ENCODE assay signal across 18 cellular contexts in genomic region chr4:185217390-185217985, GRCh38. TPM values are rescaled to one million over a fixed set of nuclear protein-coding genes. Genes with fewer than 3 reads are reported as not detected.
DNase-seq lines count a peak whose midpoint lies in the region; ATAC-seq, FAIRE-seq and TF ChIP-seq lines count a peak whose summit lies in the region.
"Had no signal": no experiment of that assay in that cellular context is flagged by ENCODE, and none has a peak within 500 bp of the region (broad histone marks: within the 10 kb centered on the region; RNA-seq: fewer than 3 reads in every experiment).

No MANE protein-coding gene starts in this region.

- POLR2A ChIA-PET in GM12878 (lab: Charles Lee) = interaction anchor here (0.7 to 1.0 kb wide), 4 partner anchors 16 to 179 kb away, joined by 3 to 5 read pairs (median 4); partner anchors contain the start of gene ANKRD37

- H3K4me1 ChIP-seq in BLaER1 = peaks cover 68% of the 10 kb centered on the region
- peaks cover 23% of the 10 kb centered on the region for H3K4me1 ChIP-seq in GM12878 (ENCODE audit: control insufficient read depth, insufficient read depth, low read length)
- H3K4me1 ChIP-seq in trophoblast cell (ENCODE audit: control insufficient read depth in 1 of 2, insufficient read depth in 2 of 2, low read length in 2 of 2) = no peaks in the 10 kb centered on the region
- peaks cover 12% of the 10 kb centered on the region for H3K4me1 ChIP-seq in mesendoderm (ENCODE audit: control insufficient read depth, low read depth, low read length)

- H4K20me1 ChIP-seq in BLaER1 (peaks cover 34% of the 10 kb centered on the region), GM12878 (ENCODE audit: control insufficient read depth, insufficient read depth) (peaks cover 2% of the 10 kb centered on the region; the same call in 1 of the 2 replicates)

- CTCF ChIA-PET in GM12878 (lab: Yijun Ruan, JAX) = interaction anchor here (1.0 kb wide), 1 partner anchor 87 kb away, joined by 3 read pairs; no protein-coding TSS in a partner anchor

- SMC1A ChIA-PET in GM12878 (lab: Charles Lee; ENCODE audit: uncharacterized antibody, unreplicated experiment) = interaction anchor here (1.0 to 1.2 kb wide), 4 partner anchors 9 to 89 kb away, joined by 3 read pairs; no protein-coding TSS in a partner anchor

- H2BK120ac ChIP-seq in trophoblast cell (ENCODE audit: insufficient read depth, low read length, poor library complexity) (no peak overlapping the region), mesendoderm (ENCODE audit: low read depth, low read length) (no peak overlapping the region)

- peaks cover 11% of the 10 kb centered on the region; the same call in 1 of the 2 replicates for H3K36me3 ChIP-seq in BLaER1
- H3K36me3 ChIP-seq in GM12878 (ENCODE audit: control insufficient read depth in 2 of 2, insufficient read depth in 2 of 2, low read length in 1 of 2) = peaks cover 0 to 16% of the 10 kb centered on the region in 2 experiments; a peak in 1 of 4 replicates
- H3K36me3 ChIP-seq in trophoblast cell (ENCODE audit: control insufficient read depth in 1 of 2, insufficient read depth in 2 of 2, low read length in 2 of 2) = peaks cover 0 to 2% of the 10 kb centered on the region in 2 experiments
- no peaks in the 10 kb centered on the region for H3K36me3 ChIP-seq in mesendoderm (ENCODE audit: control insufficient read depth, insufficient read depth, low read length)

- FAIRE-seq in GM12878 (lab: Jason Lieb, UNC) = no peak
- FAIRE-seq: A204.1 had no signal

- peak overlapping the region; percentile 40 for H3K18ac ChIP-seq in trophoblast cell (ENCODE audit: low read length)
- H3K18ac ChIP-seq in mesendoderm (ENCODE audit: low read length) = no peak overlapping the region

- intact Hi-C loops in GM12878 (cut with micrococcal nuclease; ENCODE audit: unreplicated experiment) = no loop called here

- peaks cover 14% of the 10 kb centered on the region for H3K9me3 ChIP-seq in BLaER1
- H3K9me3 ChIP-seq in GM12878 (replicated peaks; ENCODE audit: control insufficient read depth, insufficient read depth, low read length) = no peaks in the 10 kb centered on the region; the same call in 2 of the 3 replicates
- no peaks in the 10 kb centered on the region for H3K9me3 ChIP-seq in trophoblast cell (ENCODE audit: insufficient read depth, low read depth, low read length)

- H3K27me3 ChIP-seq in BLaER1 = no peaks in the 10 kb centered on the region
- H3K27me3 ChIP-seq in GM12878 (replicated peaks in 1 of 2; ENCODE audit: control insufficient read depth in 2 of 2, insufficient read depth in 2 of 2, low read length in 1 of 2) = no peaks in the 10 kb centered on the region
- no peaks in the 10 kb centered on the region for H3K27me3 ChIP-seq in trophoblast cell (ENCODE audit: insufficient read depth, low read length)
- no peaks in the 10 kb centered on the region for H3K27me3 ChIP-seq in mesendoderm (ENCODE audit: insufficient read depth, low read length, poor library complexity)

- H3K23ac ChIP-seq in trophoblast cell (ENCODE audit: low read length) (no peak overlapping the region), mesendoderm (ENCODE audit: low read length) (no peak overlapping the region)

- H4K5ac ChIP-seq in mesendoderm (ENCODE audit: low read length) = no peak overlapping the region

- H3K56ac ChIP-seq in mesendoderm (ENCODE audit: low read length) = no peak overlapping the region

- H2AFZ ChIP-seq in GM12878 (ENCODE audit: control insufficient read depth, low read depth, low read length) (no peak overlapping the region), trophoblast cell (ENCODE audit: insufficient read depth, low read length, poor library complexity) (no peak overlapping the region)
- H2AFZ ChIP-seq: PC-9 had no signal

- in situ Hi-C loops in GM12878 (cut with MboI) = no loop called here

- H3K9ac ChIP-seq in BLaER1 = no peak overlapping the region
- no peak overlapping the region for H3K9ac ChIP-seq in GM12878 (ENCODE audit: control insufficient read depth, insufficient read depth, low read length)
- no peak overlapping the region for H3K9ac ChIP-seq in trophoblast cell (ENCODE audit: low read length)
- H3K9ac ChIP-seq in mesendoderm (ENCODE audit: low read length) = no peak overlapping the region

- no peak overlapping the region for H4K91ac ChIP-seq in trophoblast cell (ENCODE audit: low read depth, low read length)

- H4K12ac ChIP-seq in trophoblast cell (ENCODE audit: low read depth, low read length) = no peak overlapping the region

- DNase-seq in LHCN-M2 (ENCODE audit: low read depth) = peak; percentile 49
- DNase-seq in GM12878 (ENCODE audit: low read depth, low spot score) = no peak
- DNase-seq in trophoblast cell = peak; percentile 30 to 73
- no peak for DNase-seq in foreskin fibroblast
- DNase-seq in mesendoderm = no peak
- DNase-seq in GM10266 (ENCODE audit: extremely low spot score) = no peak
- DNase-seq: CD4-positive, CD25-positive, alpha-beta regulatory T cell; DMS79; GF-D8; H7; NCI-H1417; NCI-H1930; NCI-H526 treated with DMSO at 0.1 percent for 48 hours; NK-92 treated with Interleukin-12 subunit alpha and Interleukin-12 subunit beta, amount 100 ng/mL, for 24 hours; PC-9 had no signal

- no peak overlapping the region for H2BK15ac ChIP-seq in mesendoderm (replicated peaks; ENCODE audit: low read depth)

- no peak overlapping the region for H2BK12ac ChIP-seq in trophoblast cell (ENCODE audit: low read length)

- H3K4ac ChIP-seq in trophoblast cell (ENCODE audit: low read depth, low read length) (peak overlapping the region; percentile 79), mesendoderm (ENCODE audit: low read depth, low read length) (no peak overlapping the region)

- H3K4me3 ChIP-seq in BLaER1 (no peak overlapping the region), GM12878 (peak overlapping the region; percentile 40; the same call in 1 of the 2 replicates), trophoblast cell (ENCODE audit: low read depth, low read length) (no peak overlapping the region), foreskin fibroblast (ENCODE audit: low read depth in 1 of 2, low read length in 2 of 2) (no peak overlapping the region), mesendoderm (ENCODE audit: low read length) (no peak overlapping the region)
- H3K4me3 ChIP-seq: PC-9 had no signal

- H3K79me1 ChIP-seq in trophoblast cell (ENCODE audit: low read length) (no peaks in the 10 kb centered on the region), mesendoderm (ENCODE audit: low read length) (peaks cover 11% of the 10 kb centered on the region)

- TF ChIP-seq POLR2A in GM12878 (IDR thresholded peaks at IDR 0.05; ENCODE audit: low read depth, low read length) = no peak

- no peak overlapping the region for H2AK5ac ChIP-seq in trophoblast cell (ENCODE audit: low read length)
- no peak overlapping the region for H2AK5ac ChIP-seq in mesendoderm (ENCODE audit: low read length)

- TF ChIP-seq CTCF in GM12878 (IDR thresholded peaks at IDR 0.05 in 2 of 3, conservative IDR thresholded peaks at IDR 0.05 in 1 of 3; ENCODE audit: control insufficient read depth in 2 of 3, extremely low read depth in 1 of 3, insufficient read depth in 1 of 3, low read depth in 3 of 3, low read length in 3 of 3) = no peak
- no peak for TF ChIP-seq CTCF in foreskin fibroblast (IDR thresholded peaks at IDR 0.05; ENCODE audit: low read depth, low read length)
- TF ChIP-seq CTCF in GM10266 (IDR thresholded peaks at IDR 0.05; ENCODE audit: control insufficient read depth, insufficient read depth, low read depth, missing control alignments) = no peak

- H3K14ac ChIP-seq in trophoblast cell (ENCODE audit: low read length) = no peak overlapping the region

- H3K27ac ChIP-seq in BLaER1 (no peak overlapping the region), GM12878 (ENCODE audit: control insufficient read depth, insufficient read depth) (peak overlapping the region; percentile 20), trophoblast cell (ENCODE audit: low read depth, low read length) (no peak overlapping the region), mesendoderm (ENCODE audit: low read depth, low read length) (no peak overlapping the region)
- H3K27ac ChIP-seq: PC-9 had no signal

- ATAC-seq in GM12878 (no peak), GM21360 (IDR thresholded peaks at IDR 0.05; ENCODE audit: unreplicated experiment) (no peak)

- TF ChIP-seq RAD21 in GM12878 (IDR thresholded peaks at IDR 0.05; ENCODE audit: insufficient read depth, low read depth, low read length) = no peak

- H4K8ac ChIP-seq in trophoblast cell (ENCODE audit: low read depth, low read length) = no peak overlapping the region
- H4K8ac ChIP-seq in mesendoderm (ENCODE audit: low read depth, low read length) = no peak overlapping the region

- no peak for TF ChIP-seq EP300 in GM12878 (IDR thresholded peaks at IDR 0.05; ENCODE audit: borderline replicate concordance in 1 of 2, control insufficient read depth in 1 of 2, low read depth in 2 of 2, low read length in 2 of 2)

- H3K79me2 ChIP-seq in GM12878 (ENCODE audit: control insufficient read depth, insufficient read depth, low read length) (peaks cover 95% of the 10 kb centered on the region), trophoblast cell (ENCODE audit: control insufficient read depth, insufficient read depth, low read length, poor library complexity) (peaks cover 6% of the 10 kb centered on the region), mesendoderm (ENCODE audit: control insufficient read depth, insufficient read depth, low read length) (peaks cover 21% of the 10 kb centered on the region)

- RAD21 ChIA-PET in GM12878 (lab: Charles Lee; ENCODE audit: unreplicated experiment) = interaction anchor here (0.7 to 0.9 kb wide), 3 partner anchors 8 to 89 kb away, joined by 3 read pairs; partner anchors contain the start of gene SNX25

- H2BK5ac ChIP-seq in trophoblast cell (ENCODE audit: low read depth, low read length, poor library complexity) (no peak overlapping the region), mesendoderm (ENCODE audit: low read length) (no peak overlapping the region)

- H3K4me2 ChIP-seq in BLaER1 (peak overlapping the region; percentile 32; the same call in 1 of the 2 replicates), GM12878 (ENCODE audit: control insufficient read depth, insufficient read depth) (peak overlapping the region; percentile 56), trophoblast cell (ENCODE audit: low read length) (no peak overlapping the region), mesendoderm (ENCODE audit: low read length) (no peak overlapping the region)
- H3K4me2 ChIP-seq: PC-9 had no signal

- 64% methylated on average over 6 of the region's 6 CpGs for WGBS in GM12878 (ENCODE audit: insufficient coverage, insufficient replicate concordance, low lambda C conversion rate, missing lambda C conversion rate)
- WGBS in trophoblast cell (ENCODE audit: extremely low coverage, insufficient coverage, insufficient read length) = no CpG with 5 or more reads among the region's 6 CpGs
- WGBS in mesendoderm (ENCODE audit: extremely low coverage, insufficient coverage, low lambda C conversion rate) = no CpG with 5 or more reads among the region's 6 CpGs

- BruUV-seq in GM12878 (replicated peaks; lab: Mats Ljungman, UMichigan) = no TSS peak

RNA-seq across cellular contexts. Expression of gene SNX25, which starts 8.1 kb away (rescaled TPM):
- 23.0 and 28.3 TPM in 2 replicates for total RNA-seq in LHCN-M2 (2014; rRNA removed)
- polyA plus RNA-seq in LHCN-M2 (2012) = 6.9 TPM
- 343 and 366 TPM in 2 replicates for total RNA-seq in GM12878 (2013; cell fraction: nucleolus; rRNA removed)
- 82.0 and 107 TPM in 2 replicates for total RNA-seq in GM12878 (2014; rRNA removed)
- 115 and 117 TPM in 2 replicates for total RNA-seq in GM12878 (2014; rRNA removed; fragmentation: Illumina TruSeq; extraction: Trizol)
- total RNA-seq in GM12878 (2021) = 106 and 108 TPM in 2 replicates
- polyA plus RNA-seq in GM12878 (2011; ENCODE audit: low read depth) = 44.9 TPM
- polyA plus RNA-seq in GM12878 (2011; rRNA removed) = 66.6 and 90.3 TPM in 2 replicates
- 18.1 and 37.0 TPM in 2 replicates for polyA plus RNA-seq in GM12878 (2011; cell fraction: cytosol; rRNA removed)
- 40.4 and 44.0 TPM in 2 replicates for polyA plus RNA-seq in GM12878 (2011; cell fraction: nucleus; rRNA removed)
- polyA plus RNA-seq in GM12878 (2012) = 51.4 and 77.3 TPM in 2 replicates
- polyA plus RNA-seq in GM12878 (2014; fragmentation: Illumina TruSeq; extraction: Trizol) = 93.0 and 116 TPM in 2 replicates
- 10 to 100 TPM; 19.6 to 27.8 TPM for polyA plus RNA-seq in GM12878 (2014; fragmentation: Nextera tagmentation; extraction: Ambion mirVana)
- polyA plus RNA-seq in GM12878 (2014; rRNA removed) = 49.6 and 59.1 TPM in 2 replicates
- polyA plus RNA-seq in GM12878 (2016; fragmentation: Nextera tagmentation; extraction: Ambion mirVana) = 10 to 100 TPM; 11.2 to 47.1 TPM
- 160 and 175 TPM in 2 replicates for polyA minus RNA-seq in GM12878 (2011; rRNA and poly(A)+ RNA removed)
- 28.2 and 46.0 TPM in 2 replicates for polyA minus RNA-seq in GM12878 (2011; cell fraction: cytosol; rRNA and poly(A)+ RNA removed)
- polyA minus RNA-seq in GM12878 (2011; cell fraction: nucleus; rRNA and poly(A)+ RNA removed) = 51.0 and 58.2 TPM in 2 replicates
- polyA plus RNA-seq in trophoblast cell (2013) = 11.4 TPM in 2 replicates
- 7.4 TPM for polyA plus RNA-seq in mesendoderm (2013, experiment 1 of 2)
- 7.6 TPM for polyA plus RNA-seq in mesendoderm (2013, experiment 2 of 2)

RNA-seq across cellular contexts. Expression of gene CFAP97, which starts 13.7 kb away (rescaled TPM):
- total RNA-seq in LHCN-M2 (2014; rRNA removed) (46.2 and 47.4 TPM in 2 replicates), GM12878 (2014; rRNA removed) (27.2 and 34.2 TPM in 2 replicates), GM12878 (2014; rRNA removed; fragmentation: Illumina TruSeq; extraction: Trizol) (62.7 TPM in 2 replicates), GM12878 (2021) (49.1 and 50.4 TPM in 2 replicates)
- 7.7 TPM for polyA plus RNA-seq in LHCN-M2 (2012)
- total RNA-seq in GM12878 (2013; cell fraction: nucleolus; rRNA removed) = 52.2 and 55.3 TPM in 2 replicates
- 8.9 TPM for polyA plus RNA-seq in GM12878 (2011; ENCODE audit: low read depth)
- polyA plus RNA-seq in GM12878 (2011; rRNA removed) (29.9 and 43.1 TPM in 2 replicates), GM12878 (2014; fragmentation: Illumina TruSeq; extraction: Trizol) (48.9 and 64.2 TPM in 2 replicates), GM12878 (2014; fragmentation: Nextera tagmentation; extraction: Ambion mirVana) (10 to 100 TPM; 27.2 to 47.5 TPM), GM12878 (2014; rRNA removed) (21.7 and 26.4 TPM in 2 replicates), GM12878 (2016; fragmentation: Nextera tagmentation; extraction: Ambion mirVana) (10 to 100 TPM; 48.5 to 50.8 TPM)
- 9.4 and 13.9 TPM in 2 replicates for polyA plus RNA-seq in GM12878 (2011; cell fraction: cytosol; rRNA removed)
- polyA plus RNA-seq in GM12878 (2011; cell fraction: nucleus; rRNA removed) = 9.1 and 9.2 TPM in 2 replicates
- 16.0 and 20.5 TPM in 2 replicates for polyA plus RNA-seq in GM12878 (2012)
- 17.4 and 44.0 TPM in 2 replicates for polyA minus RNA-seq in GM12878 (2011; rRNA and poly(A)+ RNA removed)
- polyA minus RNA-seq in GM12878 (2011; cell fraction: cytosol; rRNA and poly(A)+ RNA removed) = 9.2 and 10.6 TPM in 2 replicates
- 9.1 and 13.4 TPM in 2 replicates for polyA minus RNA-seq in GM12878 (2011; cell fraction: nucleus; rRNA and poly(A)+ RNA removed)
- polyA plus RNA-seq in trophoblast cell (2013) = 16.6 and 17.3 TPM in 2 replicates
- polyA plus RNA-seq in mesendoderm (2013, experiment 1 of 2) = 26.2 TPM
- 25.7 TPM for polyA plus RNA-seq in mesendoderm (2013, experiment 2 of 2)

Comparison
In these comparisons a context has a peak if more than half of its experiments do, and no peak if none do; other contexts are left out.
1. H3K4me2 ChIP-seq: peak in BLaER1 (single experiment) and GM12878 (single experiment); none in trophoblast cell (single experiment) and mesendoderm (single experiment).
2. DNase-seq: peak in LHCN-M2 (single experiment) and trophoblast cell (2 of 2); none in GM12878 (single experiment), foreskin fibroblast (0 of 2), mesendoderm (single experiment) and GM10266 (single experiment).